In the genomic region with DNA sequence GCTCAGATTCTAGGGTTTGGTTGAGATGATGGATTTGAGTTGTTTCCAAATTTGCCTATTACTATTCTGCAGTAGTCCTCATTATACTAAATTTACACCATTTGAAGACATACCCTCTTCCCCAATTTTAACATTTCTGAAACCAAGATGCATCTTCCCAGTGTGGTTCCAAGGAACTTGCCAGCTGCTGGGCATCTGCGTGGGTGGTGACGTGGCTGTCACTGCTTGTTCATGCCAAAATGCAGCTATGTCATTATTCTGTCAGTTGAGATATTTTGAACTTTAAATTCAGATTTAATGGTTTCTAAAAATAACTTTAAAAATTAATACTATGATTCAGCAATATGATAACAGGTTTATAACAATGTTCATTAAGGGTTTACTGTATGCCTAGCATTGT, we compare ENCODE assay signal across 8 cellular contexts. TPM values are rescaled to one million over a fixed set of nuclear protein-coding genes. Genes with fewer than 3 reads are reported as not detected.
DNase-seq lines count a peak whose midpoint lies in the region; ATAC-seq, FAIRE-seq and TF ChIP-seq lines count a peak whose summit lies in the region.

No MANE protein-coding gene starts in this region.

- no peak for FAIRE-seq in frontal cortex (lab: Jason Lieb, UNC)

- H3K4me3 ChIP-seq in WI38 (ENCODE audit: low read depth, low read length), result peak overlapping the region; percentile 77

- peak overlapping the region; percentile 81 for H3K4me3 Mint-ChIP-seq in T-helper 1 cell treated with Interleukin-12 subunit alpha and Interleukin-12 subunit beta and Interleukin-4 antibody, amounts not matched to agents 30 μg/mL and 1 μg/mL, for 36 hours
- H3K4me3 Mint-ChIP-seq in glutamatergic neuron (ENCODE audit: unreplicated experiment), result peak overlapping the region; percentile 92
- H3K4me3 Mint-ChIP-seq in stimulated activated effector memory CD8-positive, alpha-beta T cell treated with anti-CD3 and anti-CD28 coated beads, Interleukin-12 subunit alpha, Interleukin-12 subunit beta, amount 100 ng/mL, for 72 hours, result peak overlapping the region; percentile 68

- TF ChIP-seq CTCF in WI38 (IDR thresholded peaks at IDR 0.05; ENCODE audit: low read depth, low read length) (no peak), glutamatergic neuron (IDR thresholded peaks at IDR 0.05; ENCODE audit: partially characterized antibody, unreplicated experiment) (no peak)

- no peak for ATAC-seq in stimulated activated effector memory CD8-positive, alpha-beta T cell treated with anti-CD3 and anti-CD28 coated beads, Interleukin-12 subunit alpha, Interleukin-12 subunit beta, amount 100 ng/mL, for 72 hours
- ATAC-seq in HG02642 (IDR thresholded peaks at IDR 0.05; ENCODE audit: poor library complexity, unreplicated experiment), result no peak

- no peak for DNase-seq in T-helper 1 cell
- no peak for DNase-seq in glutamatergic neuron
- DNase-seq in stimulated activated effector memory CD8-positive, alpha-beta T cell treated with anti-CD3 and anti-CD28 coated beads, Interleukin-12 subunit alpha, Interleukin-12 subunit beta, amount 100 ng/mL, for 72 hours (ENCODE audit: low spot score in 2 of 2), result no peak
- DNase-seq in NCI-H2107 (lab: John Stamatoyannopoulos, UW), result no peak
- DNase-seq in frontal cortex (ENCODE audit: low spot score in 2 of 2), result no peak

- peaks cover 53% of the 10 kb centered on the region for H3K9me3 Mint-ChIP-seq in T-helper 1 cell treated with Interleukin-12 subunit alpha and Interleukin-12 subunit beta and Interleukin-4 antibody, amounts not matched to agents 30 μg/mL and 1 μg/mL, for 36 hours
- peaks cover 8% of the 10 kb centered on the region for H3K9me3 Mint-ChIP-seq in glutamatergic neuron (ENCODE audit: unreplicated experiment)
- H3K9me3 Mint-ChIP-seq in stimulated activated effector memory CD8-positive, alpha-beta T cell treated with anti-CD3 and anti-CD28 coated beads, Interleukin-12 subunit alpha, Interleukin-12 subunit beta, amount 100 ng/mL, for 72 hours, result peaks cover 26% of the 10 kb centered on the region

- peak overlapping the region; percentile 61 for H3K27ac Mint-ChIP-seq in T-helper 1 cell treated with Interleukin-12 subunit alpha and Interleukin-12 subunit beta and Interleukin-4 antibody, amounts not matched to agents 30 μg/mL and 1 μg/mL, for 36 hours
- peak overlapping the region; percentile 39 for H3K27ac Mint-ChIP-seq in glutamatergic neuron (ENCODE audit: unreplicated experiment)
- H3K27ac Mint-ChIP-seq in stimulated activated effector memory CD8-positive, alpha-beta T cell treated with anti-CD3 and anti-CD28 coated beads, Interleukin-12 subunit alpha, Interleukin-12 subunit beta, amount 100 ng/mL, for 72 hours, result no peak overlapping the region

- H3K4me1 Mint-ChIP-seq in T-helper 1 cell treated with Interleukin-12 subunit alpha and Interleukin-12 subunit beta and Interleukin-4 antibody, amounts not matched to agents 30 μg/mL and 1 μg/mL, for 36 hours (ENCODE audit: low read depth), result peaks cover 23% of the 10 kb centered on the region
- peaks cover 3% of the 10 kb centered on the region for H3K4me1 Mint-ChIP-seq in glutamatergic neuron (ENCODE audit: low read depth, unreplicated experiment)
- H3K4me1 Mint-ChIP-seq in stimulated activated effector memory CD8-positive, alpha-beta T cell treated with anti-CD3 and anti-CD28 coated beads, Interleukin-12 subunit alpha, Interleukin-12 subunit beta, amount 100 ng/mL, for 72 hours, result peaks cover 19% of the 10 kb centered on the region

- peaks cover 34% of the 10 kb centered on the region for H3K36me3 Mint-ChIP-seq in T-helper 1 cell treated with Interleukin-12 subunit alpha and Interleukin-12 subunit beta and Interleukin-4 antibody, amounts not matched to agents 30 μg/mL and 1 μg/mL, for 36 hours (ENCODE audit: low read depth)
- peaks cover 18% of the 10 kb centered on the region for H3K36me3 Mint-ChIP-seq in glutamatergic neuron (ENCODE audit: unreplicated experiment)
- H3K36me3 Mint-ChIP-seq in stimulated activated effector memory CD8-positive, alpha-beta T cell treated with anti-CD3 and anti-CD28 coated beads, Interleukin-12 subunit alpha, Interleukin-12 subunit beta, amount 100 ng/mL, for 72 hours, result peaks cover 18% of the 10 kb centered on the region

- H3K27me3 Mint-ChIP-seq in T-helper 1 cell treated with Interleukin-12 subunit alpha and Interleukin-12 subunit beta and Interleukin-4 antibody, amounts not matched to agents 30 μg/mL and 1 μg/mL, for 36 hours (ENCODE audit: low read depth), result no peaks in the 10 kb centered on the region
- peaks cover 5% of the 10 kb centered on the region for H3K27me3 Mint-ChIP-seq in glutamatergic neuron (ENCODE audit: unreplicated experiment)

RNA-seq across cellular contexts. Expression of gene ZFP69, which starts 1.2 kb away (rescaled TPM):
- total RNA-seq in glutamatergic neuron (ENCODE audit: unreplicated experiment) (5.0 TPM), frontal cortex (19.2 TPM)

RNA-seq across cellular contexts. Expression of gene ZFP69B, which starts 28.0 kb away (rescaled TPM):
- 10.7 TPM for total RNA-seq in glutamatergic neuron (ENCODE audit: unreplicated experiment)
- 11.8 TPM for total RNA-seq in frontal cortex

RNA-seq across cellular contexts. Expression of gene EXO5, which starts 30.3 kb away (rescaled TPM):
- total RNA-seq in glutamatergic neuron (ENCODE audit: unreplicated experiment), result 11.9 TPM
- 28.5 TPM for total RNA-seq in frontal cortex

RNA-seq across cellular contexts. Expression of gene ZNF684, which starts 53.2 kb away (rescaled TPM):
- total RNA-seq in glutamatergic neuron (ENCODE audit: unreplicated experiment) (3.6 TPM), frontal cortex (7.7 TPM)
